Comparison of ENCODE assay signal across 19 cellular contexts in the genomic region with DNA sequence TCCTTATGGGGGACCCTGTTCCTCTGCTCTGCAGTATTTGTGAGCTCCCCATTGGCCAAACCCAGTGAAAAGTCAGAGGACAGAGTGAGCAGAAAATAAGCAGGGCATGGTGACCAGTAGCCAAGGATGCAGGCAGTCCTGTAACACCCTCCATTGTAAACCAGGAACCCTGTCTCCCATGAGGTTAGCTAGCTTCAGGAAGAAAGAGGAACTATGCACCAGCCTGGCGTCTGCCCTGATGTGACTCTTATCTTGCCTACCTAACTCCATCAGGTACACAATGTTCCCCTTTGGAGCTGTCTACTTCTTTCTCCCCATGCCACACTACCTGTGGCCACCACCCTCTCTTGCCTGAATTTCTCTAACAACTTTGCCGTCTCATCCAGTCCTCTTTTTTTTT.
DNase-seq lines count a peak whose midpoint lies in the region; ATAC-seq, FAIRE-seq and TF ChIP-seq lines count a peak whose summit lies in the region.
"Had no signal": no experiment of that assay in that cellular context is flagged by ENCODE, and none has a peak within 500 bp of the region (broad histone marks: within the 10 kb centered on the region; RNA-seq: fewer than 3 reads in every experiment).

No MANE protein-coding gene starts in this region.

- FAIRE-seq in K562 (lab: Jason Lieb, UNC), result no peak
- FAIRE-seq: islet of Langerhans had no signal

- H3K27me3 Mint-ChIP-seq in progenitor cell of endocrine pancreas, result no peaks in the 10 kb centered on the region
- H3K27me3 Mint-ChIP-seq: brain had no signal

- no peaks in the 10 kb centered on the region for H3K4me1 Mint-ChIP-seq in progenitor cell of endocrine pancreas (ENCODE audit: low read depth)
- H3K4me1 Mint-ChIP-seq: brain had no signal

- ATAC-seq in GM21367 (IDR thresholded peaks at IDR 0.05; ENCODE audit: unreplicated experiment), result peak; percentile 7
- peak; percentile 20 for ATAC-seq in HG03442 (IDR thresholded peaks at IDR 0.05; ENCODE audit: unreplicated experiment)
- peak; percentile 49 for ATAC-seq in K562
- ATAC-seq in body of pancreas, result no peak
- no peak for ATAC-seq in GM19023 (IDR thresholded peaks at IDR 0.05; ENCODE audit: unreplicated experiment)
- ATAC-seq in foreskin keratinocyte, result no peak
- ATAC-seq: gastrocnemius medialis had no signal

- no peaks in the 10 kb centered on the region for H3K9me1 ChIP-seq in K562 (ENCODE audit: control insufficient read depth, insufficient read depth, low read length)

- TF ChIP-seq EP300 in K562 (IDR thresholded peaks at IDR 0.05; ENCODE audit: low read length), result no peak

- TF ChIP-seq CTCF in K562 (IDR thresholded peaks at IDR 0.05 in 2 of 3, conservative IDR thresholded peaks at IDR 0.05 in 1 of 3; ENCODE audit: insufficient read depth in 2 of 3, low read depth in 1 of 3, low read length in 3 of 3) (no peak), body of pancreas (IDR thresholded peaks at IDR 0.05) (no peak), progenitor cell of endocrine pancreas (IDR thresholded peaks at IDR 0.05; ENCODE audit: unreplicated experiment) (no peak), foreskin keratinocyte (conservative IDR thresholded peaks at IDR 0.05) (no peak)

- POLR2A ChIA-PET in K562 (lab: Yijun Ruan, JAX), result interaction anchor here (0.7 to 1.5 kb wide), 2 partner anchors 9 to 14 kb away, joined by 3 to 4 read pairs; no protein-coding TSS in a partner anchor

- H3K36me3 ChIP-seq in K562 (ENCODE audit: control insufficient read depth, insufficient read depth, low read length) (no peaks in the 10 kb centered on the region), body of pancreas (replicated peaks in 1 of 2; ENCODE audit: insufficient read depth in 1 of 2, low read depth in 2 of 2) (no peaks in the 10 kb centered on the region)
- H3K36me3 ChIP-seq: gastrocnemius medialis, tibial nerve had no signal

- H3K27me3 ChIP-seq in K562 (ENCODE audit: control insufficient read depth in 2 of 2, insufficient read depth in 2 of 2, low read length in 2 of 2) (peaks cover 0 to 4% of the 10 kb centered on the region in 2 experiments; a peak in 1 of 5 replicates), body of pancreas (no peaks in the 10 kb centered on the region), foreskin keratinocyte (peaks cover 3% of the 10 kb centered on the region)
- H3K27me3 ChIP-seq: gastrocnemius medialis, tibial nerve had no signal

- H3K9me3 Mint-ChIP-seq in progenitor cell of endocrine pancreas (ENCODE audit: low read depth), result peaks cover 3% of the 10 kb centered on the region
- H3K9me3 Mint-ChIP-seq: activated CD4-positive, alpha-beta memory T cell treated with anti-CD3 and anti-CD28 coated beads for 36 hours had no signal

- no peaks in the 10 kb centered on the region for H3K79me2 ChIP-seq in K562 (ENCODE audit: control insufficient read depth, insufficient read depth, low read length)

- H3K4me1 ChIP-seq in K562 (replicated peaks in 1 of 2; ENCODE audit: control insufficient read depth in 2 of 2, insufficient read depth in 2 of 2, low read length in 2 of 2), result peaks cover 0 to 3% of the 10 kb centered on the region in 2 experiments; a peak in 2 of 5 replicates
- no peaks in the 10 kb centered on the region for H3K4me1 ChIP-seq in body of pancreas
- no peaks in the 10 kb centered on the region for H3K4me1 ChIP-seq in foreskin keratinocyte
- H3K4me1 ChIP-seq: gastrocnemius medialis, tibial nerve had no signal

- no peak overlapping the region for H3K27ac ChIP-seq in K562 (ENCODE audit: extremely low read depth, low read depth, low read length)
- no peak overlapping the region for H3K27ac ChIP-seq in body of pancreas
- H3K27ac ChIP-seq in foreskin keratinocyte, result no peak overlapping the region
- H3K27ac ChIP-seq: gastrocnemius medialis, tibial nerve had no signal

- 11% methylated on average over 2 of the region's 2 CpGs for WGBS in K562 (ENCODE audit: insufficient coverage, low coverage, missing lambda C conversion rate)
- whole genome bisulfite sequencing in body of pancreas, 2 donors, result 77 to 100% methylated on average over 2 of the region's 2 CpGs

- H3K4me3 ChIP-seq in K562 (no peak overlapping the region), body of pancreas (no peak overlapping the region)
- H3K4me3 ChIP-seq: gastrocnemius medialis, tibial nerve had no signal

- H3K4me3 Mint-ChIP-seq in progenitor cell of endocrine pancreas (ENCODE audit: low read depth), result no peak overlapping the region
- H3K4me3 Mint-ChIP-seq: activated CD4-positive, alpha-beta memory T cell treated with anti-CD3 and anti-CD28 coated beads for 36 hours; brain; T-helper 1 cell treated with Interleukin-12 subunit alpha and Interleukin-12 subunit beta and Interleukin-4 antibody, amounts not matched to agents 30 μg/mL and 1 μg/mL, for 36 hours had no signal

- TF ChIP-seq POLR2A in K562 (conservative IDR thresholded peaks at IDR 0.05) (no peak), body of pancreas (IDR thresholded peaks at IDR 0.05) (no peak)

- intact Hi-C loops in K562 (cut with micrococcal nuclease), result no loop called here
- intact Hi-C loops in body of pancreas (cut with DNase I), result no loop called here

- peak overlapping the region; percentile 66 for H2AFZ ChIP-seq in K562 (ENCODE audit: low read depth, low read length)

- no peak overlapping the region for H3K27ac Mint-ChIP-seq in progenitor cell of endocrine pancreas
- H3K27ac Mint-ChIP-seq: activated CD4-positive, alpha-beta memory T cell treated with anti-CD3 and anti-CD28 coated beads for 36 hours; brain; T-helper 1 cell treated with Interleukin-12 subunit alpha and Interleukin-12 subunit beta and Interleukin-4 antibody, amounts not matched to agents 30 μg/mL and 1 μg/mL, for 36 hours had no signal

- in situ Hi-C loops in K562 (cut with MboI), result no loop called here

- CTCF ChIA-PET in K562 (lab: Yijun Ruan, JAX; ENCODE audit: low intra/inter-chr PET ratio), result no interaction called here

- DNase-seq in CD1c-positive myeloid dendritic cell (ENCODE audit: extremely low spot score) (peak; percentile 29), K562 (ENCODE audit: extremely low read depth in 1 of 4, low spot score in 3 of 4) (peak in 1 of 4 experiments; percentile 5), body of pancreas (no peak), progenitor cell of endocrine pancreas (ENCODE audit: low spot score, unreplicated experiment) (no peak), foreskin keratinocyte (no peak)
- DNase-seq: ACHN; activated CD4-positive, alpha-beta memory T cell treated with anti-CD3 and anti-CD28 coated beads for 36 hours; effector CD4-positive, alpha-beta T cell; gastrocnemius medialis; KG1; NCI-H1930; posterior cingulate gyrus had no signal

- H3K36me3 Mint-ChIP-seq in progenitor cell of endocrine pancreas (ENCODE audit: insufficient read depth), result no peaks in the 10 kb centered on the region
- H3K36me3 Mint-ChIP-seq: activated CD4-positive, alpha-beta memory T cell treated with anti-CD3 and anti-CD28 coated beads for 36 hours; brain had no signal

- no peak for TF ChIP-seq RAD21 in K562 (CRISPR knock-in tag; conservative IDR thresholded peaks at IDR 0.05 in 1 of 2, IDR thresholded peaks at IDR 0.05 in 1 of 2)

- no peak overlapping the region for H3K4me2 ChIP-seq in K562 (ENCODE audit: insufficient read depth, low read length)

- no TSS peak for BruUV-seq in K562 (replicated peaks; lab: Mats Ljungman, UMichigan)

- H4K20me1 ChIP-seq in K562 (replicated peaks; ENCODE audit: control insufficient read depth, insufficient read depth, low read length), result no peaks in the 10 kb centered on the region

- H3K9ac ChIP-seq in K562 (ENCODE audit: insufficient read depth in 1 of 2, low read depth in 2 of 2, low read length in 2 of 2), result no peak overlapping the region

- H3K9me3 ChIP-seq in K562 (replicated peaks; ENCODE audit: control insufficient read depth, insufficient read depth, low read depth, low read length) (no peaks in the 10 kb centered on the region), body of pancreas (no peaks in the 10 kb centered on the region)
- H3K9me3 ChIP-seq: gastrocnemius medialis had no signal

TF ChIP-seq in K562, 482 proteins besides CTCF, POLR2A, EP300 and RAD21:
- TF ChIP-seq ZFP36 (IDR thresholded peaks at IDR 0.05; ENCODE audit: low read depth, low read length, partially characterized antibody), result no peak
- peak; percentile 41; the same call in 1 of the 2 replicates for TF ChIP-seq ZEB2 (IDR thresholded peaks at IDR 0.05)

Comparison
In these comparisons a context has a peak if more than half of its experiments do, and no peak if none do; other contexts are left out.
1. ATAC-seq: peak in GM21367 (single experiment), HG03442 (single experiment) and K562 (single experiment); none in body of pancreas (single experiment), GM19023 (single experiment) and foreskin keratinocyte (single experiment).